9 cellular contexts compared by ENCODE assay signal in genomic region chr6:107330190-107330589, GRCh38.
DNase-seq lines count a peak whose midpoint lies in the region; ATAC-seq and TF ChIP-seq lines count a peak whose summit lies in the region.
"Had no signal": no experiment of that assay in that cellular context is flagged by ENCODE, and none has a peak within 500 bp of the region (broad histone marks: within the 10 kb centered on the region; RNA-seq: fewer than 3 reads in every experiment).

No MANE protein-coding gene starts in this region.

- intact Hi-C loops in activated CD4-positive, alpha-beta memory T cell treated with anti-CD3 and anti-CD28 coated beads for 36 hours (cut with micrococcal nuclease) = no loop called here
- intact Hi-C loops in heart right ventricle (cut with DNase I) = no loop called here

- H3K4me3 Mint-ChIP-seq in activated CD4-positive, alpha-beta memory T cell treated with anti-CD3 and anti-CD28 coated beads for 36 hours = no peak overlapping the region

- H3K4me1 ChIP-seq in heart right ventricle = no peaks in the 10 kb centered on the region
- H3K4me1 ChIP-seq: uterus had no signal

- POLR2A ChIA-PET in activated CD4-positive, alpha-beta memory T cell treated with anti-CD3 and anti-CD28 coated beads for 36 hours (lab: Charles Lee) = no interaction called here

- TF ChIP-seq CTCF in heart right ventricle (IDR thresholded peaks at IDR 0.05) = no peak

- H3K27ac ChIP-seq in heart right ventricle = no peak overlapping the region
- H3K27ac ChIP-seq: uterus had no signal

- peaks cover 15% of the 10 kb centered on the region for H3K4me1 Mint-ChIP-seq in activated CD4-positive, alpha-beta memory T cell treated with anti-CD3 and anti-CD28 coated beads for 36 hours (ENCODE audit: low read depth)

- peak; percentile 99 for ATAC-seq in HG03066 (IDR thresholded peaks at IDR 0.05; ENCODE audit: low read depth, unreplicated experiment)
- ATAC-seq in heart right ventricle = no peak

- 86 to 89% methylated on average over 4 of the region's 4 CpGs for WGBS in heart right ventricle, 2 donors

- H3K27me3 ChIP-seq in heart right ventricle = no peaks in the 10 kb centered on the region
- H3K27me3 ChIP-seq: uterus had no signal

- peaks cover 0 to 13% (median 0%) of the 10 kb centered on the region in 9 donors for H3K36me3 ChIP-seq in heart right ventricle
- H3K36me3 ChIP-seq: uterus had no signal

- H3K27ac Mint-ChIP-seq in activated CD4-positive, alpha-beta memory T cell treated with anti-CD3 and anti-CD28 coated beads for 36 hours = peak overlapping the region; percentile 36

- no peaks in the 10 kb centered on the region for H3K9me3 Mint-ChIP-seq in activated CD4-positive, alpha-beta memory T cell treated with anti-CD3 and anti-CD28 coated beads for 36 hours

- H3K36me3 Mint-ChIP-seq in activated CD4-positive, alpha-beta memory T cell treated with anti-CD3 and anti-CD28 coated beads for 36 hours = peaks cover 13% of the 10 kb centered on the region

- DNase-seq in stimulated activated CD4-positive, alpha-beta T cell treated with anti-CD3 and anti-CD28 coated beads, Interleukin-15, amount 100 ng/mL, for 48 hours (ENCODE audit: low read depth in 2 of 2) = peak; percentile 1 to 2
- no peak for DNase-seq in stimulated activated CD4-positive, alpha-beta T cell treated with anti-CD3 and anti-CD28 coated beads, Interleukin-4, amount 100 ng/mL, for 4 hours
- peak; percentile 40 for DNase-seq in activated CD4-positive, alpha-beta memory T cell treated with anti-CD3 and anti-CD28 coated beads for 36 hours
- DNase-seq in heart right ventricle = no peak
- DNase-seq in cerebellum (ENCODE audit: low spot score) = no peak
- DNase-seq in ecto neural progenitor cell (ENCODE audit: low spot score) = no peak
- DNase-seq in NCI-H1930 (lab: John Stamatoyannopoulos, UW) = no peak
- DNase-seq: uterus had no signal

- CTCF ChIA-PET in activated CD4-positive, alpha-beta memory T cell treated with anti-CD3 and anti-CD28 coated beads for 36 hours (lab: Charles Lee) = interaction anchor here (1.2 kb wide), 1 partner anchor 12 kb away, joined by 3 read pairs; no protein-coding TSS in a partner anchor

- H3K9me3 ChIP-seq in heart right ventricle = no peaks in the 10 kb centered on the region
- H3K9me3 ChIP-seq: uterus had no signal

- H3K27me3 Mint-ChIP-seq in activated CD4-positive, alpha-beta memory T cell treated with anti-CD3 and anti-CD28 coated beads for 36 hours = no peaks in the 10 kb centered on the region

- no peak overlapping the region for H3K4me3 ChIP-seq in heart right ventricle
- H3K4me3 ChIP-seq: uterus had no signal

Comparison
In these comparisons a context has a peak if more than half of its experiments do, and no peak if none do; other contexts are left out.
1. DNase-seq: peak in stimulated activated CD4-positive, alpha-beta T cell treated with anti-CD3 and anti-CD28 coated beads, Interleukin-15, amount 100 ng/mL, for 48 hours (2 of 2) and activated CD4-positive, alpha-beta memory T cell treated with anti-CD3 and anti-CD28 coated beads for 36 hours (single experiment); none in stimulated activated CD4-positive, alpha-beta T cell treated with anti-CD3 and anti-CD28 coated beads, Interleukin-4, amount 100 ng/mL, for 4 hours (0 of 2), heart right ventricle (0 of 2), cerebellum (single experiment), ecto neural progenitor cell (single experiment) and NCI-H1930 (0 of 2).